ENCODE assay signal across 25 cellular contexts in genomic region chr1:51612349-51612982, GRCh38. TPM values are rescaled to one million over a fixed set of nuclear protein-coding genes. Genes with fewer than 3 reads are reported as not detected.
DNase-seq lines count a peak whose midpoint lies in the region; ATAC-seq and TF ChIP-seq lines count a peak whose summit lies in the region.
"Had no signal": no experiment of that assay in that cellular context is flagged by ENCODE, and none has a peak within 500 bp of the region (broad histone marks: within the 10 kb centered on the region; RNA-seq: fewer than 3 reads in every experiment).

No MANE protein-coding gene starts in this region.

- H3K36me3 ChIP-seq in MG63: no peaks in the 10 kb centered on the region
- H3K36me3 ChIP-seq in skeletal muscle tissue (ENCODE audit: control insufficient read depth in 3 of 3, insufficient read depth in 3 of 3, low read length in 3 of 3): peaks cover 0 to 3% (median 0%) of the 10 kb centered on the region in 3 donors
- no peaks in the 10 kb centered on the region for H3K36me3 ChIP-seq in endodermal cell (ENCODE audit: control insufficient read depth, insufficient read depth, low read length)
- H3K36me3 ChIP-seq: brain microvascular endothelial cell, suprapubic skin, WERI-Rb-1 had no signal

- H3K4me1 ChIP-seq in skeletal muscle tissue (ENCODE audit: control insufficient read depth in 3 of 3, insufficient read depth in 3 of 3, low read length in 3 of 3) (peaks cover 12 to 19% (median 13%) of the 10 kb centered on the region in 3 donors), endodermal cell (ENCODE audit: control insufficient read depth, insufficient read depth, low read length) (no peaks in the 10 kb centered on the region)

- H3K4me1 Mint-ChIP-seq in endodermal cell: peaks cover under 1% of the 10 kb centered on the region

- 75 to 80% methylated on average over 4 to 5 of the region's 5 CpGs for WGBS in endodermal cell (ENCODE audit: insufficient coverage in 1 of 2, insufficient read length in 1 of 2), 2 experiments

- H3K27ac ChIP-seq in skeletal muscle tissue (ENCODE audit: low read depth, low read length): peak overlapping the region; percentile 84
- H3K27ac ChIP-seq in endodermal cell (ENCODE audit: low read depth, low read length): no peak overlapping the region
- H3K27ac ChIP-seq: brain microvascular endothelial cell, hepatocyte, suprapubic skin, WERI-Rb-1 had no signal

- H3K27me3 ChIP-seq in MG63 (no peaks in the 10 kb centered on the region), skeletal muscle tissue (ENCODE audit: control insufficient read depth in 3 of 3, insufficient read depth in 3 of 3, low read length in 3 of 3) (no peaks in the 10 kb centered on the region), endodermal cell (ENCODE audit: control insufficient read depth, insufficient read depth, low read length, poor library complexity, severe bottlenecking) (no peaks in the 10 kb centered on the region)
- H3K27me3 ChIP-seq: brain microvascular endothelial cell, hepatocyte, suprapubic skin had no signal

- no peak for ATAC-seq in GM19455 (IDR thresholded peaks at IDR 0.05; ENCODE audit: unreplicated experiment)
- ATAC-seq: HepG2, mucosa of descending colon, Right ventricle myocardium inferior had no signal

- DNase-seq in ELR (ENCODE audit: low read depth) (peak; percentile 45), MG63 (peak; percentile 16), foreskin fibroblast (peak; percentile 30 to 41), endodermal cell (no peak), posterior vena cava (ENCODE audit: low spot score) (no peak)
- DNase-seq: activated CD4-positive, alpha-beta T cell treated with anti-CD3 and anti-CD28 coated beads, Interleukin-2, amount 50 U/mL, for 48 hours; activated T-cell treated with anti-CD3 and anti-CD28 coated beads, Interleukin-2, amount 50 U/mL, for 1 hour; brain microvascular endothelial cell; C1 segment of cervical spinal cord; DMS153; erythroblast; mucosa of descending colon; NCI-H2029 treated with DMSO at 0.1 percent for 48 hours; NCI-H510A treated with DMSO at 0.1 percent for 48 hours; stimulated activated CD4-positive, alpha-beta T cell treated with anti-CD3 and anti-CD28 coated beads, Interleukin-4, amount 100 ng/mL, for 4 hours; T-helper 1 cell; WERI-Rb-1 had no signal

- no peaks in the 10 kb centered on the region for H3K36me3 Mint-ChIP-seq in endodermal cell (ENCODE audit: low read depth)
- H3K36me3 Mint-ChIP-seq: activated naive CD8-positive, alpha-beta T cell had no signal

- H3K27ac Mint-ChIP-seq in endodermal cell: no peak overlapping the region
- H3K27ac Mint-ChIP-seq: activated naive CD8-positive, alpha-beta T cell; dendritic cell treated with granulocyte-macrophage colony-stimulating factor and Interleukin-4, amounts not matched to agents 40 ng/mL and 50 ng/mL, for 4 days had no signal

- intact Hi-C loops in posterior vena cava (cut with DNase I): no loop called here

- H3K4me3 ChIP-seq in MG63 (no peak overlapping the region), foreskin fibroblast (ENCODE audit: low read depth in 1 of 2, low read length in 2 of 2) (no peak overlapping the region), skeletal muscle tissue (ENCODE audit: low read length in 3 of 3) (no peak overlapping the region), endodermal cell (ENCODE audit: low read length) (no peak overlapping the region)
- H3K4me3 ChIP-seq: hepatocyte, mucosa of descending colon, suprapubic skin had no signal

- no peak overlapping the region for H3K4me3 Mint-ChIP-seq in endodermal cell
- H3K4me3 Mint-ChIP-seq: activated naive CD8-positive, alpha-beta T cell; dendritic cell treated with granulocyte-macrophage colony-stimulating factor and Interleukin-4, amounts not matched to agents 40 ng/mL and 50 ng/mL, for 4 days had no signal

- H3K9me3 ChIP-seq in MG63: no peaks in the 10 kb centered on the region
- no peaks in the 10 kb centered on the region for H3K9me3 ChIP-seq in skeletal muscle tissue (ENCODE audit: control insufficient read depth in 3 of 3, low read length in 3 of 3)
- H3K9me3 ChIP-seq in endodermal cell (ENCODE audit: control insufficient read depth, low read length): no peaks in the 10 kb centered on the region
- H3K9me3 ChIP-seq: mucosa of descending colon, suprapubic skin had no signal

- TF ChIP-seq CTCF in foreskin fibroblast (IDR thresholded peaks at IDR 0.05; ENCODE audit: low read depth, low read length): no peak
- TF ChIP-seq CTCF in endodermal cell (conservative IDR thresholded peaks at IDR 0.05): no peak

- H3K27me3 Mint-ChIP-seq in endodermal cell (ENCODE audit: insufficient read depth): no peaks in the 10 kb centered on the region
- H3K27me3 Mint-ChIP-seq: dendritic cell treated with granulocyte-macrophage colony-stimulating factor and Interleukin-4, amounts not matched to agents 40 ng/mL and 50 ng/mL, for 4 days had no signal

- H3K9ac ChIP-seq in skeletal muscle tissue (ENCODE audit: low read depth in 1 of 3, low read length in 3 of 3): peak overlapping the region; percentile 20 to 33 (median 33)
- no peak overlapping the region for H3K9ac ChIP-seq in endodermal cell (ENCODE audit: extremely low read depth, low read length, poor library complexity, severe bottlenecking)

- no peaks in the 10 kb centered on the region for H3K9me3 Mint-ChIP-seq in endodermal cell
- H3K9me3 Mint-ChIP-seq: dendritic cell treated with granulocyte-macrophage colony-stimulating factor and Interleukin-4, amounts not matched to agents 40 ng/mL and 50 ng/mL, for 4 days had no signal

RNA-seq across cellular contexts. Expression of gene OSBPL9, which starts 4.4 kb away (rescaled TPM):
- total RNA-seq in MG63 (2014; rRNA removed; shearing (Covaris generic); ENCODE audit: low replicate concordance): 31.7 and 45.5 TPM in 2 replicates
- total RNA-seq in skeletal muscle tissue (80.9 TPM), endodermal cell (10 to 100 TPM; 76.9 to 93.3 TPM), posterior vena cava (10 to 100 TPM; 73.1 to 84.5 TPM)
- polyA plus RNA-seq in endodermal cell (2013, experiment 1 of 2): 88.6 TPM
- 84.6 TPM for polyA plus RNA-seq in endodermal cell (2013, experiment 2 of 2)

Comparison
In these comparisons a context has a peak if more than half of its experiments do, and no peak if none do; other contexts are left out.
1. DNase-seq: peak in ELR (single experiment), MG63 (single experiment) and foreskin fibroblast (2 of 2); none in endodermal cell (single experiment) and posterior vena cava (single experiment).